ENCODE assay signal across 20 cellular contexts in the genomic region with DNA sequence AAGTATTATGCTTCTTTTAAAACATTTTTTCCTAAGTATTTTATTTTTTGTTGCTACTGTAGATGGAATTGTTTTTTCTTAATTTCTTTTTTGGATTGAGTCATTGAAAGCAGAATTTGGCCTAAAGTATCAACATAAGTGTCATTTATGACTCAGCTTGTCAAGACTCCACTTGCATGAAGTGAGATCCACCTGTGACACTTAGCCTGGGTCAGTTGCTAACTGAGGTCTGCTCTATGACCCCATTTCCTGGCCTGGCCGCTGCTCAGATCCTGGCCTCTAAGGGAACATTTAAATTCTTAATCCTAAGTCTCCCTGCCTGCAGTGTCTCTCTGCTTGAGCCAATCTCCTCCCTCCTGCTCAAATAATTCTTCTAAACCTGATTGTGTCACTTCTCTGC. TPM values are rescaled to one million over a fixed set of nuclear protein-coding genes. Genes with fewer than 3 reads are reported as not detected.
A peak's percentile ranks its signal among the peaks of the same experiment; 100 is the strongest.
DNase-seq lines count a peak whose midpoint lies in the region; ATAC-seq and TF ChIP-seq lines count a peak whose summit lies in the region.
"Had no signal": no experiment of that assay in that cellular context is flagged by ENCODE, and none has a peak within 500 bp of the region (broad histone marks: within the 10 kb centered on the region; RNA-seq: fewer than 3 reads in every experiment).

No MANE protein-coding gene starts in this region.

- H3K9me3 ChIP-seq in thoracic aorta, result no peaks in the 10 kb centered on the region
- H3K9me3 ChIP-seq: transverse colon had no signal

- H3K4me3 ChIP-seq in thoracic aorta, result no peak overlapping the region
- H3K4me3 ChIP-seq: lung, transverse colon had no signal

- ATAC-seq in GM18867 (IDR thresholded peaks at IDR 0.05; ENCODE audit: unreplicated experiment) (peak; percentile 41), thoracic aorta (ENCODE audit: insufficient number of reproducible peaks, low FRiP score, low read depth) (no peak), HG02852 (IDR thresholded peaks at IDR 0.05; ENCODE audit: unreplicated experiment) (no peak)
- ATAC-seq: right cardiac atrium had no signal

- H3K27ac ChIP-seq in thoracic aorta, result peak overlapping the region; percentile 99 to 100
- H3K27ac ChIP-seq: VCaP had no signal

- DNase-seq in RPMI7951 (ENCODE audit: low read depth) (peak; percentile 69), fibroblast of peridontal ligament (ENCODE audit: extremely low read depth) (peak; percentile 23), thoracic aorta (ENCODE audit: low spot score) (no peak), NCI-H1694 treated with DMSO at 0.1 percent for 48 hours (lab: John Stamatoyannopoulos, UW) (no peak), NCI-H748 treated with DMSO at 0.1 percent for 48 hours (lab: John Stamatoyannopoulos, UW) (no peak)
- DNase-seq: amniotic stem cell; cortex of kidney; DMS 273 treated with DMSO at 0.1 percent for 48 hours; KBM-7; NCI-H1417 treated with DMSO at 0.1 percent for 48 hours; NCI-H446 treated with DMSO at 0.1 percent for 48 hours; stimulated activated CD4-positive, alpha-beta T cell treated with anti-CD3 and anti-CD28 coated beads, Interleukin-2, amount 100 ng/mL, for 48 hours; stimulated activated CD8-positive, alpha-beta memory T cell treated with anti-CD3 and anti-CD28 coated beads, Interleukin-4, amount 100 ng/mL, for 48 hours; transverse colon had no signal

- H3K4me1 ChIP-seq in thoracic aorta (ENCODE audit: control insufficient read depth in 1 of 2, low read depth in 2 of 2), result peaks cover 53 to 96% of the 10 kb centered on the region in 2 donors

- no peaks in the 10 kb centered on the region for H3K36me3 ChIP-seq in thoracic aorta
- H3K36me3 ChIP-seq: transverse colon had no signal

- no peak for TF ChIP-seq CTCF in thoracic aorta (IDR thresholded peaks at IDR 0.05)

- H3K27me3 ChIP-seq in thoracic aorta (replicated peaks; ENCODE audit: insufficient read depth), result no peaks in the 10 kb centered on the region
- H3K27me3 ChIP-seq: transverse colon had no signal

RNA-seq across cellular contexts. Expression of a gene that starts 35.5 kb away (rescaled TPM):
- total RNA-seq in RPMI7951 (2014; rRNA removed; shearing (Covaris generic)), result not detected in 2 replicates
- not detected for total RNA-seq in thoracic aorta
- total RNA-seq: H1, right cardiac atrium, transverse colon had no signal

RNA-seq across cellular contexts. Expression of a gene that starts 54.1 kb away (rescaled TPM):
- 0.12 and 0.29 TPM in 2 replicates for total RNA-seq in RPMI7951 (2014; rRNA removed; shearing (Covaris generic))
- total RNA-seq in thoracic aorta, result 1 to 10 TPM in 1 of 2 donors, not detected in 1; 1.2 TPM

Comparison
In these comparisons a context has a peak if more than half of its experiments do, and no peak if none do; other contexts are left out.
1. DNase-seq: peak in RPMI7951 (single experiment) and fibroblast of peridontal ligament (single experiment); none in thoracic aorta (single experiment), NCI-H1694 treated with DMSO at 0.1 percent for 48 hours (single experiment) and NCI-H748 treated with DMSO at 0.1 percent for 48 hours (single experiment).